In genomic region chr5:133944263-133945230, GRCh38 we compare ENCODE assay signal across 8 cellular contexts. TPM values are rescaled to one million over a fixed set of nuclear protein-coding genes. Genes with fewer than 3 reads are reported as not detected.
DNase-seq lines count a peak whose midpoint lies in the region; ATAC-seq and TF ChIP-seq lines count a peak whose summit lies in the region.

No MANE protein-coding gene starts in this region.

- H3K27ac Mint-ChIP-seq in progenitor cell of endocrine pancreas = no peak overlapping the region

- no peaks in the 10 kb centered on the region for H3K36me3 Mint-ChIP-seq in progenitor cell of endocrine pancreas (ENCODE audit: insufficient read depth)

- peaks cover 3% of the 10 kb centered on the region for H3K9me3 Mint-ChIP-seq in progenitor cell of endocrine pancreas (ENCODE audit: low read depth)

- no peak overlapping the region for H3K27ac ChIP-seq in BLaER1

- H3K36me3 ChIP-seq in BLaER1 = no peaks in the 10 kb centered on the region

- peak; percentile 64 for ATAC-seq in GM21390 (IDR thresholded peaks at IDR 0.05; ENCODE audit: unreplicated experiment)
- no peak for ATAC-seq in HG03442 (IDR thresholded peaks at IDR 0.05; ENCODE audit: unreplicated experiment)
- no peak for ATAC-seq in GM19324 (IDR thresholded peaks at IDR 0.05; ENCODE audit: low FRiP score, unreplicated experiment)

- peak overlapping the region; percentile 49 for H3K4me2 ChIP-seq in BLaER1

- no peaks in the 10 kb centered on the region for H4K20me1 ChIP-seq in BLaER1

- no peaks in the 10 kb centered on the region for H3K9me3 ChIP-seq in BLaER1

- no peak overlapping the region for H3K4me3 ChIP-seq in BLaER1

- no peak overlapping the region for H3K9ac ChIP-seq in BLaER1

- H3K4me3 Mint-ChIP-seq in progenitor cell of endocrine pancreas (ENCODE audit: low read depth) = no peak overlapping the region

- no peaks in the 10 kb centered on the region for H3K27me3 ChIP-seq in BLaER1

- TF ChIP-seq CTCF in progenitor cell of endocrine pancreas (IDR thresholded peaks at IDR 0.05; ENCODE audit: unreplicated experiment) = peak; percentile 83

- H3K4me1 Mint-ChIP-seq in progenitor cell of endocrine pancreas (ENCODE audit: low read depth) = peaks cover 10% of the 10 kb centered on the region

- peaks cover 38% of the 10 kb centered on the region for H3K4me1 ChIP-seq in BLaER1

- peak; percentile 45 for DNase-seq in NCI-H2171 treated with DMSO at 0.1 percent for 48 hours (lab: John Stamatoyannopoulos, UW)
- peak; percentile 14 for DNase-seq in activated T-cell treated with anti-CD3 and anti-CD28 coated beads for 4 hours
- DNase-seq in glomerular visceral epithelial cell (ENCODE audit: extremely low spot score) = peak; percentile 75
- DNase-seq in progenitor cell of endocrine pancreas (ENCODE audit: low spot score, unreplicated experiment) = peak; percentile 64

- peaks cover 12% of the 10 kb centered on the region for H3K27me3 Mint-ChIP-seq in progenitor cell of endocrine pancreas

RNA-seq across cellular contexts. Expression of gene C5orf15, which starts 23.9 kb away (rescaled TPM):
- total RNA-seq in progenitor cell of endocrine pancreas = 52.0 and 58.5 TPM in 2 replicates

Comparison
In these comparisons a context has a peak if more than half of its experiments do, and no peak if none do; other contexts are left out.
1. DNase-seq: peak in every context shown above with its lines; median percentile 75 in glomerular visceral epithelial cell; 64 in progenitor cell of endocrine pancreas; 45 in NCI-H2171 treated with DMSO at 0.1 percent for 48 hours; 14 in activated T-cell treated with anti-CD3 and anti-CD28 coated beads for 4 hours.